Comparison of ENCODE assay signal across 12 cellular contexts in the genomic region with DNA sequence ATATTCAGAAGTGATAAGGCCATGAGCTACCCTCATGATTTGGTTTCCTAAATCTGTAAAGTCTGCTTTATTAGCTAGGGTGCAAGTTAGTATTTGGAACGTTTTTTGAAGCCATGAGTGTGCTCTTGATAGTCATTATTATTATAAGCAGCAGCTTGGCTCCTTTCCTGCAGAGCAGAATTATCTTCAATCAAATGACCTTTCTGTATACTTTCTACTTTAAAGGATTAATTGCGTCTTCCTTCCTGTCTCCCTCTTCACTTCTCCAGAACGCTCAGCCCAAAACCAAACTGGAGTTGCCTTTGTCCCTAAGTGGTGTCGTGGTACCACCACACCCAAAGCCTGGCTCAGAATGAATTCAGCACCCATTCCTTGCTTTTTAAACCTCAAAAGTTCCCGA.
A peak's percentile ranks its signal among the peaks of the same experiment; 100 is the strongest.
DNase-seq lines count a peak whose midpoint lies in the region; ATAC-seq, FAIRE-seq and TF ChIP-seq lines count a peak whose summit lies in the region.
"Had no signal": no experiment of that assay in that cellular context is flagged by ENCODE, and none has a peak within 500 bp of the region (broad histone marks: within the 10 kb centered on the region; RNA-seq: fewer than 3 reads in every experiment).

No MANE protein-coding gene starts in this region.

- intact Hi-C loops in body of pancreas (cut with DNase I): no loop called here

- H3K27me3 ChIP-seq in body of pancreas (no peaks in the 10 kb centered on the region), liver (ENCODE audit: control insufficient read depth in 4 of 4, insufficient read depth in 4 of 4, low read length in 3 of 4) (no peaks in the 10 kb centered on the region)
- H3K27me3 ChIP-seq: BE2C had no signal

- H3K36me3 Mint-ChIP-seq in activated T-cell treated with anti-CD3 and anti-CD28 coated beads, Interleukin-2, amount 50 U/mL, for 24 hours (ENCODE audit: low read depth): peaks cover 5% of the 10 kb centered on the region
- H3K36me3 Mint-ChIP-seq in type B pancreatic cell: no peaks in the 10 kb centered on the region

- peak overlapping the region in 1 of 2 donors; percentile 16 for H3K9ac ChIP-seq in liver (ENCODE audit: low read depth in 1 of 2, low read length in 2 of 2)

- H3K9me3 Mint-ChIP-seq in activated T-cell treated with anti-CD3 and anti-CD28 coated beads, Interleukin-2, amount 50 U/mL, for 24 hours: peaks cover 2% of the 10 kb centered on the region
- H3K9me3 Mint-ChIP-seq in type B pancreatic cell: no peaks in the 10 kb centered on the region

- H3K4me3 Mint-ChIP-seq in activated T-cell treated with anti-CD3 and anti-CD28 coated beads, Interleukin-2, amount 50 U/mL, for 24 hours: no peak overlapping the region
- H3K4me3 Mint-ChIP-seq in type B pancreatic cell: peak overlapping the region; percentile 63

- FAIRE-seq in GM12891 (lab: Jason Lieb, UNC): no peak
- FAIRE-seq: GM18507 had no signal

- no peaks in the 10 kb centered on the region for H3K9me3 ChIP-seq in body of pancreas
- H3K9me3 ChIP-seq in liver (ENCODE audit: control insufficient read depth in 4 of 4, low read length in 3 of 4): no peaks in the 10 kb centered on the region
- H3K9me3 ChIP-seq: BE2C, HAP-1 had no signal

- TF ChIP-seq RAD21 in liver (IDR thresholded peaks at IDR 0.05): no peak

- no peak for ATAC-seq in body of pancreas

- peaks cover 67% of the 10 kb centered on the region for H3K4me1 Mint-ChIP-seq in activated T-cell treated with anti-CD3 and anti-CD28 coated beads, Interleukin-2, amount 50 U/mL, for 24 hours (ENCODE audit: low read depth)
- peaks cover 37% of the 10 kb centered on the region for H3K4me1 Mint-ChIP-seq in type B pancreatic cell (ENCODE audit: unreplicated experiment)

- peak overlapping the region; percentile 66 for H3K27ac Mint-ChIP-seq in activated T-cell treated with anti-CD3 and anti-CD28 coated beads, Interleukin-2, amount 50 U/mL, for 24 hours
- H3K27ac Mint-ChIP-seq in type B pancreatic cell: peak overlapping the region; percentile 32

- H3K27ac ChIP-seq in body of pancreas: peak overlapping the region; percentile 2 to 70 (median 68)
- H3K27ac ChIP-seq in liver (ENCODE audit: low read depth in 1 of 2, low read length in 2 of 2): peak overlapping the region; percentile 74 to 77

- H3K4me1 ChIP-seq in body of pancreas (peaks cover 23% of the 10 kb centered on the region), liver (ENCODE audit: control insufficient read depth in 4 of 4, insufficient read depth in 4 of 4, low read length in 3 of 4) (peaks cover 14 to 27% (median 24%) of the 10 kb centered on the region in 4 donors)
- H3K4me1 ChIP-seq: HAP-1 had no signal

- 28 to 31% methylated on average over 5 of the region's 5 CpGs for WGBS in body of pancreas, 2 donors
- WGBS in liver: 18% methylated on average over 5 of the region's 5 CpGs

- DNase-seq in activated T-cell treated with anti-CD3 and anti-CD28 coated beads, Interleukin-2, amount 50 U/mL, for 24 hours: no peak
- no peak for DNase-seq in activated T-cell treated with anti-CD3 and anti-CD28 coated beads for 4 hours
- no peak for DNase-seq in body of pancreas
- DNase-seq in type B pancreatic cell (ENCODE audit: extremely low spot score, unreplicated experiment): no peak
- DNase-seq in activated CD4-positive, CD25-positive, alpha-beta regulatory T cell (lab: John Stamatoyannopoulos, UW): no peak
- DNase-seq in COLO829 (ENCODE audit: low spot score): no peak
- no peak for DNase-seq in GM12891 (ENCODE audit: insufficient read length, low spot score)
- DNase-seq: activated effector memory CD4-positive, alpha-beta T cell treated with Interleukin-2 at 50 U/mL for 16 hours had no signal

- H3K27me3 Mint-ChIP-seq in activated T-cell treated with anti-CD3 and anti-CD28 coated beads, Interleukin-2, amount 50 U/mL, for 24 hours: no peaks in the 10 kb centered on the region
- H3K27me3 Mint-ChIP-seq in type B pancreatic cell: no peaks in the 10 kb centered on the region

- TF ChIP-seq POLR2A in body of pancreas (IDR thresholded peaks at IDR 0.05) (no peak), GM12891 (IDR thresholded peaks at IDR 0.05; ENCODE audit: low read depth, low read length) (no peak)

- no peaks in the 10 kb centered on the region for H3K36me3 ChIP-seq in body of pancreas (replicated peaks in 1 of 2; ENCODE audit: insufficient read depth in 1 of 2, low read depth in 2 of 2)
- no peaks in the 10 kb centered on the region for H3K36me3 ChIP-seq in liver (ENCODE audit: control insufficient read depth in 4 of 4, insufficient read depth in 3 of 4, low read depth in 1 of 4, low read length in 3 of 4)
- H3K36me3 ChIP-seq: BE2C, HAP-1 had no signal

- TF ChIP-seq CTCF in body of pancreas (IDR thresholded peaks at IDR 0.05) (no peak), liver (IDR thresholded peaks at IDR 0.05; ENCODE audit: low read depth, low read length, missing input control) (no peak), type B pancreatic cell (conservative IDR thresholded peaks at IDR 0.05) (no peak)

- no peak overlapping the region for H3K4me3 ChIP-seq in body of pancreas
- H3K4me3 ChIP-seq in liver (ENCODE audit: low read depth in 1 of 3, low read length in 3 of 3): no peak overlapping the region
- H3K4me3 ChIP-seq: HAP-1 had no signal

TF ChIP-seq in liver, 16 proteins besides CTCF, POLR2A, EP300 and RAD21:
- no peak for TF ChIP-seq NR2F2 (IDR thresholded peaks at IDR 0.05)
- TF ChIP-seq RXRA (IDR thresholded peaks at IDR 0.05): no peak
- no peak for TF ChIP-seq SP1 (IDR thresholded peaks at IDR 0.05)
- TF ChIP-seq EGR1 (IDR thresholded peaks at IDR 0.05; ENCODE audit: low read depth in 2 of 2): no peak
- no peak for TF ChIP-seq FOXA2 (IDR thresholded peaks at IDR 0.05)
- no peak for TF ChIP-seq TAF1 (conservative IDR thresholded peaks at IDR 0.05)
- no peak for TF ChIP-seq YY1 (IDR thresholded peaks at IDR 0.05)
- TF ChIP-seq, protein P1, sequence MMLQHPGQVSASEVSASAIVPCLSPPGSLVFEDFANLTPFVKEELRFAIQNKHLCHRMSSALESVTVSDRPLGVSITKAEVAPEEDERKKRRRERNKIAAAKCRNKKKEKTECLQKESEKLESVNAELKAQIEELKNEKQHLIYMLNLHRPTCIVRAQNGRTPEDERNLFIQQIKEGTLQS (IDR thresholded peaks at IDR 0.05): no peak
- TF ChIP-seq GABPA (IDR thresholded peaks at IDR 0.05 in 1 of 2, conservative IDR thresholded peaks at IDR 0.05 in 1 of 2): no peak
- TF ChIP-seq, protein P2, sequence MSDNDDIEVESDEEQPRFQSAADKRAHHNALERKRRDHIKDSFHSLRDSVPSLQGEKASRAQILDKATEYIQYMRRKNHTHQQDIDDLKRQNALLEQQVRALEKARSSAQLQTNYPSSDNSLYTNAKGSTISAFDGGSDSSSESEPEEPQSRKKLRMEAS (IDR thresholded peaks at IDR 0.05): no peak

TF ChIP-seq in GM12891, 5 proteins besides CTCF, POLR2A, EP300 and RAD21:
- TF ChIP-seq POLR2AphosphoS5 (IDR thresholded peaks at IDR 0.05; ENCODE audit: low read depth, low read length): no peak
- TF ChIP-seq POU2F2 (IDR thresholded peaks at IDR 0.05; ENCODE audit: low read depth, low read length): no peak
